1 cellular context compared by ENCODE assay signal in the genomic region with DNA sequence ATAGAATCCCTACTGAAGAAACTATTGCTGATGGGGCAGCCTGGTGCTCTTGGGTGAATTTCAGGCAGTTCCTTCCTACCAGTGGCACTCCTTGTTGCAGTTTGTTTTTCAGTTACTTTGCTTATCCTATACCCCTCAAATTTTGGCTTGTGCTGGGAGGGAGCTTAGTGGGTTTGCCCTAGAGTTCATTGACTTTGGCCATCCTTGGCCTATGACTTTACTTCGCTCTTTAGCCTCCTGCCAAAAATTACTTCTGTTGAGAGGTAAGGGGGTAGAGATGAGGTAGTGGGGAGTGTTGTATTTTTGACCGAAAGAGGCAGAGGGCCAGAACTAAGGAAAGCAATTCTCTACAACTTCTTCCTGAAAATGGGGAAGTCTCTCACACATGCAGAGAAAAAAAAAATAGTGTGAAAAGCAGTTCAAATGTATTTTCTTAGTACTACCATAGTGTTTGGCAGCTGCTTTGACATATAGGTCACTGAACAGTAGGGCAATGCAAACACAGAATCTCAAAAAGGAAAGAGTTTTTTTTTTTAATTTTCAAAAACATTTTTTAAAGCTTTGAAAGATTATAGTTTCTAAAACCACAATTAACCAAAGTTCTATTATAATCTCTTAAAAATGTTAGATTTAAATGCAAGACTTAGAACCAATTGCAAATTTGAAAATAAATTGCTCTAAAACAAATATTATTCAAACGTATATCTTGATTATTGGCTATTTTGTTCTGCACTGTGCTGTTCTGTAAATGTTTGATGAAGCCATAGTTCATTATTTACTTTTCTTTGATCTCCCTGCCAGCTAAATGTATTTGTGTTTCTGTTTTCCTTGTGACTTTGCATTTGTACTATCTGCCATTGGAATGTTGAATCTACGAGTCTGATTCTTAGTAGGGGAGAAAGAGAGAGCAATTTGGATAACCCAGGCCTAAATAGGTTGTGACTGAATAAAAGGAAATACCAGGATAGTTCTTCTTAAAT.
TF ChIP-seq lines count a peak whose summit lies in the region.

No MANE protein-coding gene starts in this region.

TF ChIP-seq in K562, 482 proteins besides CTCF, POLR2A, EP300 and RAD21:
- TF ChIP-seq TRIM24 (IDR thresholded peaks at IDR 0.05) (no peak), TAF9B (IDR thresholded peaks at IDR 0.05; ENCODE audit: partially characterized antibody) (no peak), ZNF277 (CRISPR knock-in tag; IDR thresholded peaks at IDR 0.05; ENCODE audit: borderline replicate concordance) (no peak), ZBTB5 (IDR thresholded peaks at IDR 0.05) (no peak), USF1 (CRISPR knock-in tag; IDR thresholded peaks at IDR 0.05) (no peak), ZNF354B (CRISPR knock-in tag; IDR thresholded peaks at IDR 0.05) (no peak), TAF15 (IDR thresholded peaks at IDR 0.05; ENCODE audit: low read depth, low read length) (no peak), CBX1 (IDR thresholded peaks at IDR 0.05; ENCODE audit: low read depth) (no peak), PCBP2 (IDR thresholded peaks at IDR 0.05; ENCODE audit: low read depth, low read length, poor library complexity, severe bottlenecking) (no peak), EGR1 (conservative IDR thresholded peaks at IDR 0.05) (no peak), ZBTB17 (CRISPR knock-in tag; IDR thresholded peaks at IDR 0.05) (no peak)
- TF ChIP-seq, protein P1, sequence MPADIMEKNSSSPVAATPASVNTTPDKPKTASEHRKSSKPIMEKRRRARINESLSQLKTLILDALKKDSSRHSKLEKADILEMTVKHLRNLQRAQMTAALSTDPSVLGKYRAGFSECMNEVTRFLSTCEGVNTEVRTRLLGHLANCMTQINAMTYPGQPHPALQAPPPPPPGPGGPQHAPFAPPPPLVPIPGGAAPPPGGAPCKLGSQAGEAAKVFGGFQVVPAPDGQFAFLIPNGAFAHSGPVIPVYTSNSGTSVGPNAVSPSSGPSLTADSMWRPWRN (IDR thresholded peaks at IDR 0.05; ENCODE audit: low read depth): no peak
